9 cellular contexts compared by ENCODE assay signal in genomic region chr5:177369050-177369912, GRCh38. TPM values are rescaled to one million over a fixed set of nuclear protein-coding genes. Genes with fewer than 3 reads are reported as not detected.
DNase-seq lines count a peak whose midpoint lies in the region; ATAC-seq and TF ChIP-seq lines count a peak whose summit lies in the region.
"Had no signal": no experiment of that assay in that cellular context is flagged by ENCODE, and none has a peak within 500 bp of the region (broad histone marks: within the 10 kb centered on the region; RNA-seq: fewer than 3 reads in every experiment).

No MANE protein-coding gene starts in this region.

- H3K27ac Mint-ChIP-seq in chondrocyte (ENCODE audit: unreplicated experiment) (peak overlapping the region; percentile 77), neural progenitor cell (peak overlapping the region; percentile 84)

- H3K9me3 ChIP-seq in PC-3 (ENCODE audit: low read length), result no peaks in the 10 kb centered on the region
- no peaks in the 10 kb centered on the region for H3K9me3 ChIP-seq in neural progenitor cell (ENCODE audit: low read depth)

- BruUV-seq in PC-3 (replicated peaks; lab: Mats Ljungman, UMichigan), result no TSS peak

- H3K79me2 ChIP-seq in PC-3 (ENCODE audit: low read length) (no peaks in the 10 kb centered on the region), neural progenitor cell (ENCODE audit: low read depth) (no peaks in the 10 kb centered on the region)

- H3K4me3 ChIP-seq in PC-3 (ENCODE audit: low read length) (no peak overlapping the region), neural progenitor cell (no peak overlapping the region)

- peaks cover 27% of the 10 kb centered on the region for H3K4me1 Mint-ChIP-seq in chondrocyte (ENCODE audit: low read depth)
- peaks cover 37% of the 10 kb centered on the region for H3K4me1 Mint-ChIP-seq in neural progenitor cell

- intact Hi-C loops in PC-3 (cut with micrococcal nuclease), result no loop called here

- no peaks in the 10 kb centered on the region for H3K27me3 Mint-ChIP-seq in chondrocyte (ENCODE audit: low read depth)
- H3K27me3 Mint-ChIP-seq in neural progenitor cell (ENCODE audit: insufficient read depth, low read depth), result peaks cover 16% of the 10 kb centered on the region

- H2AFZ ChIP-seq in PC-3 (ENCODE audit: low read length) (no peak overlapping the region), neural progenitor cell (replicated peaks) (no peak overlapping the region)

- H3K4me2 ChIP-seq in PC-3 (ENCODE audit: low read length), result no peak overlapping the region
- no peak overlapping the region for H3K4me2 ChIP-seq in neural progenitor cell

- H3F3A ChIP-seq in PC-3 (ENCODE audit: low read length, unreplicated experiment) (no peaks in the 10 kb centered on the region), neural progenitor cell (ENCODE audit: low read depth) (peaks cover 56% of the 10 kb centered on the region)

- no peak overlapping the region for H3K9ac ChIP-seq in PC-3 (ENCODE audit: low read length)
- no peak overlapping the region for H3K9ac ChIP-seq in neural progenitor cell

- no peaks in the 10 kb centered on the region for H3K9me3 Mint-ChIP-seq in chondrocyte (ENCODE audit: low read depth)
- H3K9me3 Mint-ChIP-seq in neural progenitor cell, result no peaks in the 10 kb centered on the region

- POLR2A ChIA-PET in PC-3 (lab: Charles Lee; ENCODE audit: unreplicated experiment), result interaction anchor here (0.6 kb wide), 2 partner anchors 11 to 20 kb away, joined by 3 read pairs; partner anchors contain the start of gene RGS14

- DNase-seq in stimulated activated CD4-positive, alpha-beta T cell treated with anti-CD3 and anti-CD28 coated beads, Interleukin-4, amount 100 ng/mL, for 24 hours, result peak; percentile 39
- DNase-seq in stimulated activated CD4-positive, alpha-beta T cell treated with anti-CD3 and anti-CD28 coated beads, Interleukin-1b, Interleukin-23, amount 100 ng/mL, for 48 hours, result no peak
- DNase-seq in PC-3, result peak; percentile 61
- no peak for DNase-seq in chondrocyte (ENCODE audit: low spot score)
- peak; percentile 58 for DNase-seq in neural progenitor cell (ENCODE audit: low spot score)
- no peak for DNase-seq in retina

- H3K27me3 ChIP-seq in PC-3 (ENCODE audit: low read length), result no peaks in the 10 kb centered on the region
- peaks cover 25% of the 10 kb centered on the region for H3K27me3 ChIP-seq in neural progenitor cell

- TF ChIP-seq CTCF in PC-3 (conservative IDR thresholded peaks at IDR 0.05; ENCODE audit: low read depth, low read length) (peak; percentile 80), chondrocyte (IDR thresholded peaks at IDR 0.05) (peak; percentile 72), neural progenitor cell (IDR thresholded peaks at IDR 0.05) (peak; percentile 65)

- H3K36me3 Mint-ChIP-seq in chondrocyte (ENCODE audit: low read depth), result no peaks in the 10 kb centered on the region
- peaks cover 2% of the 10 kb centered on the region for H3K36me3 Mint-ChIP-seq in neural progenitor cell

- CTCF ChIA-PET in PC-3 (lab: Charles Lee), result interaction anchor here (0.9 to 1.0 kb wide), 2 partner anchors 14 to 20 kb away, joined by 3 to 6 read pairs; no protein-coding TSS in a partner anchor

- ATAC-seq in PC-3 (peak; percentile 21; the same call in 1 of the 2 replicates), GM21825 (IDR thresholded peaks at IDR 0.05; ENCODE audit: unreplicated experiment) (no peak), HG02642 (IDR thresholded peaks at IDR 0.05; ENCODE audit: poor library complexity, unreplicated experiment) (no peak)

- H4K20me1 ChIP-seq in PC-3 (ENCODE audit: low read length) (no peaks in the 10 kb centered on the region), neural progenitor cell (ENCODE audit: low read depth) (no peaks in the 10 kb centered on the region)

- no peak overlapping the region for H3K27ac ChIP-seq in PC-3 (ENCODE audit: low read length)
- H3K27ac ChIP-seq in neural progenitor cell, result no peak overlapping the region

- H3K4me3 Mint-ChIP-seq in chondrocyte (ENCODE audit: unreplicated experiment) (peak overlapping the region; percentile 5), neural progenitor cell (peak overlapping the region; percentile 79)

- H3K4me1 ChIP-seq in PC-3 (ENCODE audit: insufficient read depth, low read length) (peaks cover 6% of the 10 kb centered on the region), neural progenitor cell (peaks cover 19% of the 10 kb centered on the region)

- no peaks in the 10 kb centered on the region for H3K36me3 ChIP-seq in PC-3 (ENCODE audit: low read depth, low read length)
- H3K36me3 ChIP-seq in neural progenitor cell, result no peaks in the 10 kb centered on the region

- H3K9me2 ChIP-seq in PC-3 (replicated peaks; ENCODE audit: low read length), result no peaks in the 10 kb centered on the region

RNA-seq across cellular contexts. Expression of gene RGS14, which starts 11.6 kb away (rescaled TPM):
- total RNA-seq in PC-3 (2014; rRNA removed) (32.3 TPM in 2 replicates), chondrocyte (6.8 to 11.6 TPM (median 10.1 TPM) in 3 replicates), neural progenitor cell (ENCODE audit: low replicate concordance) (3.2 and 19.0 TPM in 2 replicates)

RNA-seq across cellular contexts. Expression of gene SLC34A1, which starts 15.0 kb away (rescaled TPM):
- total RNA-seq in PC-3 (2014; rRNA removed) (0.07 and 0.12 TPM in 2 replicates), chondrocyte (not detected in 3 replicates), neural progenitor cell (ENCODE audit: low replicate concordance) (not detected in 2 replicates)
- total RNA-seq: dermis microvascular lymphatic vessel endothelial cell had no signal

RNA-seq across cellular contexts. Expression of gene LMAN2, which starts 17.8 kb away (rescaled TPM):
- total RNA-seq in PC-3 (2014; rRNA removed), result 310 and 369 TPM in 2 replicates
- 76.6 to 128 TPM (median 83.4 TPM) in 3 replicates for total RNA-seq in chondrocyte
- total RNA-seq in neural progenitor cell (ENCODE audit: low replicate concordance), result 96.5 and 116 TPM in 2 replicates

RNA-seq across cellular contexts. Expression of gene PFN3, which starts 31.2 kb away (rescaled TPM):
- total RNA-seq in PC-3 (2014; rRNA removed) (not detected in 2 replicates), chondrocyte (not detected in 3 replicates), neural progenitor cell (ENCODE audit: low replicate concordance) (not detected in 2 replicates)
- total RNA-seq: dermis microvascular lymphatic vessel endothelial cell had no signal

RNA-seq across cellular contexts. Expression of gene F12, which starts 40.1 kb away (rescaled TPM):
- 31.0 and 36.8 TPM in 2 replicates for total RNA-seq in PC-3 (2014; rRNA removed)
- total RNA-seq in chondrocyte, result 0.99 to 2.1 TPM (median 1.8 TPM) in 3 replicates
- 2.0 TPM in 1 of 2 replicates, not detected in the other for total RNA-seq in neural progenitor cell (ENCODE audit: low replicate concordance)

Comparison
In these comparisons a context has a peak if more than half of its experiments do, and no peak if none do; other contexts are left out.
1. DNase-seq: peak in stimulated activated CD4-positive, alpha-beta T cell treated with anti-CD3 and anti-CD28 coated beads, Interleukin-4, amount 100 ng/mL, for 24 hours (single experiment), PC-3 (single experiment) and neural progenitor cell (single experiment); none in stimulated activated CD4-positive, alpha-beta T cell treated with anti-CD3 and anti-CD28 coated beads, Interleukin-1b, Interleukin-23, amount 100 ng/mL, for 48 hours (single experiment), chondrocyte (single experiment) and retina (single experiment).
2. Peak in every context shown above with its lines, with median percentiles within 50 percentile points of each other: CTCF ChIP-seq.